ENCODE assay signal across 1 cellular context in the genomic region with DNA sequence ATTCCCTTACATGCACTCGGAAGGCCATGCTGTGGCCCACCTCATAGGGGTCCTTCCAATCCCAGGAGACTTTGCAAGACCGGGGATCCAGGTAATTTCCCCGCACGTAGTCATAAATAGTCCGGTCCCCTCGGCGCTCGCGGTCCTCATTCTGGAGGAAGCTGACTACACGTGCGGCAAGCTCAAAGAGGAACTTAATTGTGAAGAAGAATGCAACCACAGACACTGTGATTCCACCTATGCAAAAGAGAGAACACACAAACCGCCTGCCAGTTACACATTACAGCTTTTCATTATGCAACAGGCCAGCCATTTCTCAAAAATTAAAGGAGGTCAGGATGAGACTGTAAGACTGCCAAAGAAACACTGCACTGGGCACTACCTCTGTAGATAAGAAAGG.
TF ChIP-seq lines count a peak whose summit lies in the region.

No MANE protein-coding gene starts in this region.

TF ChIP-seq in HepG2, 621 proteins besides CTCF, POLR2A, EP300 and RAD21:
- TF ChIP-seq ZNF746 (CRISPR knock-in tag; IDR thresholded peaks at IDR 0.05) (no peak), ARID2 (CRISPR knock-in tag; IDR thresholded peaks at IDR 0.05; ENCODE audit: borderline replicate concordance) (no peak), NFATC3 (CRISPR knock-in tag; IDR thresholded peaks at IDR 0.05) (no peak), ZNF550 (CRISPR knock-in tag; IDR thresholded peaks at IDR 0.05; ENCODE audit: borderline replicate concordance) (no peak), ZBTB21 (CRISPR knock-in tag; IDR thresholded peaks at IDR 0.05) (no peak), ZNF710 (CRISPR knock-in tag; IDR thresholded peaks at IDR 0.05; ENCODE audit: borderline replicate concordance) (no peak), BHLHE40 (IDR thresholded peaks at IDR 0.05; ENCODE audit: low read length) (no peak), YY1 (IDR thresholded peaks at IDR 0.05; ENCODE audit: insufficient read depth, insufficient replicate concordance, low read depth, low read length) (no peak), CC2D1A (CRISPR knock-in tag; IDR thresholded peaks at IDR 0.05) (no peak), NR2F1 (CRISPR knock-in tag; IDR thresholded peaks at IDR 0.05) (no peak), PRPF4 (IDR thresholded peaks at IDR 0.05; ENCODE audit: low read depth, low read length, poor library complexity, severe bottlenecking) (no peak), TCF7 (IDR thresholded peaks at IDR 0.05; ENCODE audit: low read depth) (no peak), ZNF484 (CRISPR knock-in tag; IDR thresholded peaks at IDR 0.05; ENCODE audit: borderline replicate concordance, low read depth) (no peak), HNRNPLL (IDR thresholded peaks at IDR 0.05; ENCODE audit: low read depth, low read length, poor library complexity, severe bottlenecking) (no peak), RFXANK (CRISPR knock-in tag; IDR thresholded peaks at IDR 0.05) (no peak), ZNF549 (CRISPR knock-in tag; IDR thresholded peaks at IDR 0.05) (no peak), XBP1 (CRISPR knock-in tag; IDR thresholded peaks at IDR 0.05) (no peak)
- TF ChIP-seq, protein P1, sequence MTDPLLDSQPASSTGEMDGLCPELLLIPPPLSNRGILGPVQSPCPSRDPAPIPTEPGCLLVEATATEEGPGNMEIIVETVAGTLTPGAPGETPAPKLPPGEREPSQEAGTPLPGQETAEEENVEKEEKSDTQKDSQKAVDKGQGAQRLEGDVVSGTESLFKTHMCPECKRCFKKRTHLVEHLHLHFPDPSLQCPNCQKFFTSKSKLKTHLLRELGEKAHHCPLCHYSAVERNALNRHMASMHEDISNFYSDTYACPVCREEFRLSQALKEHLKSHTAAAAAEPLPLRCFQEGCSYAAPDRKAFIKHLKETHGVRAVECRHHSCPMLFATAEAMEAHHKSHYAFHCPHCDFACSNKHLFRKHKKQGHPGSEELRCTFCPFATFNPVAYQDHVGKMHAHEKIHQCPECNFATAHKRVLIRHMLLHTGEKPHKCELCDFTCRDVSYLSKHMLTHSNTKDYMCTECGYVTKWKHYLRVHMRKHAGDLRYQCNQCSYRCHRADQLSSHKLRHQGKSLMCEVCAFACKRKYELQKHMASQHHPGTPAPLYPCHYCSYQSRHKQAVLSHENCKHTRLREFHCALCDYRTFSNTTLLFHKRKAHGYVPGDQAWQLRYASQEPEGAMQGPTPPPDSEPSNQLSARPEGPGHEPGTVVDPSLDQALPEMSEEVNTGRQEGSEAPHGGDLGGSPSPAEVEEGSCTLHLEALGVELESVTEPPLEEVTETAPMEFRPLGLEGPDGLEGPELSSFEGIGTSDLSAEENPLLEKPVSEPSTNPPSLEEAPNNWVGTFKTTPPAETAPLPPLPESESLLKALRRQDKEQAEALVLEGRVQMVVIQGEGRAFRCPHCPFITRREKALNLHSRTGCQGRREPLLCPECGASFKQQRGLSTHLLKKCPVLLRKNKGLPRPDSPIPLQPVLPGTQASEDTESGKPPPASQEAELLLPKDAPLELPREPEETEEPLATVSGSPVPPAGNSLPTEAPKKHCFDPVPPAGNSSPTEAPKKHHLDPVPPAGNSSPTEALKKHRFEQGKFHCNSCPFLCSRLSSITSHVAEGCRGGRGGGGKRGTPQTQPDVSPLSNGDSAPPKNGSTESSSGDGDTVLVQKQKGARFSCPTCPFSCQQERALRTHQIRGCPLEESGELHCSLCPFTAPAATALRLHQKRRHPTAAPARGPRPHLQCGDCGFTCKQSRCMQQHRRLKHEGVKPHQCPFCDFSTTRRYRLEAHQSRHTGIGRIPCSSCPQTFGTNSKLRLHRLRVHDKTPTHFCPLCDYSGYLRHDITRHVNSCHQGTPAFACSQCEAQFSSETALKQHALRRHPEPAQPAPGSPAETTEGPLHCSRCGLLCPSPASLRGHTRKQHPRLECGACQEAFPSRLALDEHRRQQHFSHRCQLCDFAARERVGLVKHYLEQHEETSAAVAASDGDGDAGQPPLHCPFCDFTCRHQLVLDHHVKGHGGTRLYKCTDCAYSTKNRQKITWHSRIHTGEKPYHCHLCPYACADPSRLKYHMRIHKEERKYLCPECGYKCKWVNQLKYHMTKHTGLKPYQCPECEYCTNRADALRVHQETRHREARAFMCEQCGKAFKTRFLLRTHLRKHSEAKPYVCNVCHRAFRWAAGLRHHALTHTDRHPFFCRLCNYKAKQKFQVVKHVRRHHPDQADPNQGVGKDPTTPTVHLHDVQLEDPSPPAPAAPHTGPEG (CRISPR knock-in tag; IDR thresholded peaks at IDR 0.05): no peak
- TF ChIP-seq, protein P2, sequence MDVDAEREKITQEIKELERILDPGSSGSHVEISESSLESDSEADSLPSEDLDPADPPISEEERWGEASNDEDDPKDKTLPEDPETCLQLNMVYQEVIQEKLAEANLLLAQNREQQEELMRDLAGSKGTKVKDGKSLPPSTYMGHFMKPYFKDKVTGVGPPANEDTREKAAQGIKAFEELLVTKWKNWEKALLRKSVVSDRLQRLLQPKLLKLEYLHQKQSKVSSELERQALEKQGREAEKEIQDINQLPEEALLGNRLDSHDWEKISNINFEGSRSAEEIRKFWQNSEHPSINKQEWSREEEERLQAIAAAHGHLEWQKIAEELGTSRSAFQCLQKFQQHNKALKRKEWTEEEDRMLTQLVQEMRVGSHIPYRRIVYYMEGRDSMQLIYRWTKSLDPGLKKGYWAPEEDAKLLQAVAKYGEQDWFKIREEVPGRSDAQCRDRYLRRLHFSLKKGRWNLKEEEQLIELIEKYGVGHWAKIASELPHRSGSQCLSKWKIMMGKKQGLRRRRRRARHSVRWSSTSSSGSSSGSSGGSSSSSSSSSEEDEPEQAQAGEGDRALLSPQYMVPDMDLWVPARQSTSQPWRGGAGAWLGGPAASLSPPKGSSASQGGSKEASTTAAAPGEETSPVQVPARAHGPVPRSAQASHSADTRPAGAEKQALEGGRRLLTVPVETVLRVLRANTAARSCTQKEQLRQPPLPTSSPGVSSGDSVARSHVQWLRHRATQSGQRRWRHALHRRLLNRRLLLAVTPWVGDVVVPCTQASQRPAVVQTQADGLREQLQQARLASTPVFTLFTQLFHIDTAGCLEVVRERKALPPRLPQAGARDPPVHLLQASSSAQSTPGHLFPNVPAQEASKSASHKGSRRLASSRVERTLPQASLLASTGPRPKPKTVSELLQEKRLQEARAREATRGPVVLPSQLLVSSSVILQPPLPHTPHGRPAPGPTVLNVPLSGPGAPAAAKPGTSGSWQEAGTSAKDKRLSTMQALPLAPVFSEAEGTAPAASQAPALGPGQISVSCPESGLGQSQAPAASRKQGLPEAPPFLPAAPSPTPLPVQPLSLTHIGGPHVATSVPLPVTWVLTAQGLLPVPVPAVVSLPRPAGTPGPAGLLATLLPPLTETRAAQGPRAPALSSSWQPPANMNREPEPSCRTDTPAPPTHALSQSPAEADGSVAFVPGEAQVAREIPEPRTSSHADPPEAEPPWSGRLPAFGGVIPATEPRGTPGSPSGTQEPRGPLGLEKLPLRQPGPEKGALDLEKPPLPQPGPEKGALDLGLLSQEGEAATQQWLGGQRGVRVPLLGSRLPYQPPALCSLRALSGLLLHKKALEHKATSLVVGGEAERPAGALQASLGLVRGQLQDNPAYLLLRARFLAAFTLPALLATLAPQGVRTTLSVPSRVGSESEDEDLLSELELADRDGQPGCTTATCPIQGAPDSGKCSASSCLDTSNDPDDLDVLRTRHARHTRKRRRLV (CRISPR knock-in tag; IDR thresholded peaks at IDR 0.05): no peak
- TF ChIP-seq, protein P3, sequence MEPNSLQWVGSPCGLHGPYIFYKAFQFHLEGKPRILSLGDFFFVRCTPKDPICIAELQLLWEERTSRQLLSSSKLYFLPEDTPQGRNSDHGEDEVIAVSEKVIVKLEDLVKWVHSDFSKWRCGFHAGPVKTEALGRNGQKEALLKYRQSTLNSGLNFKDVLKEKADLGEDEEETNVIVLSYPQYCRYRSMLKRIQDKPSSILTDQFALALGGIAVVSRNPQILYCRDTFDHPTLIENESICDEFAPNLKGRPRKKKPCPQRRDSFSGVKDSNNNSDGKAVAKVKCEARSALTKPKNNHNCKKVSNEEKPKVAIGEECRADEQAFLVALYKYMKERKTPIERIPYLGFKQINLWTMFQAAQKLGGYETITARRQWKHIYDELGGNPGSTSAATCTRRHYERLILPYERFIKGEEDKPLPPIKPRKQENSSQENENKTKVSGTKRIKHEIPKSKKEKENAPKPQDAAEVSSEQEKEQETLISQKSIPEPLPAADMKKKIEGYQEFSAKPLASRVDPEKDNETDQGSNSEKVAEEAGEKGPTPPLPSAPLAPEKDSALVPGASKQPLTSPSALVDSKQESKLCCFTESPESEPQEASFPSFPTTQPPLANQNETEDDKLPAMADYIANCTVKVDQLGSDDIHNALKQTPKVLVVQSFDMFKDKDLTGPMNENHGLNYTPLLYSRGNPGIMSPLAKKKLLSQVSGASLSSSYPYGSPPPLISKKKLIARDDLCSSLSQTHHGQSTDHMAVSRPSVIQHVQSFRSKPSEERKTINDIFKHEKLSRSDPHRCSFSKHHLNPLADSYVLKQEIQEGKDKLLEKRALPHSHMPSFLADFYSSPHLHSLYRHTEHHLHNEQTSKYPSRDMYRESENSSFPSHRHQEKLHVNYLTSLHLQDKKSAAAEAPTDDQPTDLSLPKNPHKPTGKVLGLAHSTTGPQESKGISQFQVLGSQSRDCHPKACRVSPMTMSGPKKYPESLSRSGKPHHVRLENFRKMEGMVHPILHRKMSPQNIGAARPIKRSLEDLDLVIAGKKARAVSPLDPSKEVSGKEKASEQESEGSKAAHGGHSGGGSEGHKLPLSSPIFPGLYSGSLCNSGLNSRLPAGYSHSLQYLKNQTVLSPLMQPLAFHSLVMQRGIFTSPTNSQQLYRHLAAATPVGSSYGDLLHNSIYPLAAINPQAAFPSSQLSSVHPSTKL (CRISPR knock-in tag; IDR thresholded peaks at IDR 0.05): no peak
